Comparison of ENCODE assay signal across 10 cellular contexts in genomic region chr2:174246944-174247381, GRCh38. TPM values are rescaled to one million over a fixed set of nuclear protein-coding genes. Genes with fewer than 3 reads are reported as not detected.
DNase-seq lines count a peak whose midpoint lies in the region; ATAC-seq, FAIRE-seq and TF ChIP-seq lines count a peak whose summit lies in the region.
"Had no signal": no experiment of that assay in that cellular context is flagged by ENCODE, and none has a peak within 500 bp of the region (broad histone marks: within the 10 kb centered on the region; RNA-seq: fewer than 3 reads in every experiment).

No MANE protein-coding gene starts in this region.

- H3K27ac Mint-ChIP-seq in Calu3 (ENCODE audit: unreplicated experiment), result peak overlapping the region; percentile 86
- H3K27ac Mint-ChIP-seq in activated T-helper 2 cell treated with anti-CD3 and anti-CD28 coated beads, Interferon-gamma antibody, Interleukin-2, Interleukin-4, amounts not matched to agents 10 μg/mL and 5 μg/mL and 100 μg/mL, durations not matched to agents 14 hours and 24 hours and 36 hours, result no peak overlapping the region
- no peak overlapping the region for H3K27ac Mint-ChIP-seq in CD4-positive, alpha-beta memory T cell

- peaks cover 11% of the 10 kb centered on the region for H3K79me1 ChIP-seq in mesendoderm (ENCODE audit: low read length)

- POLR2A ChIA-PET in CD4-positive, alpha-beta memory T cell (lab: Charles Lee; ENCODE audit: partially characterized antibody), result no interaction called here

- BruUV-seq in Calu3 (replicated peaks; lab: Mats Ljungman, UMichigan), result no TSS peak

- H3K4me3 Mint-ChIP-seq in Calu3 (ENCODE audit: low read depth, unreplicated experiment), result peak overlapping the region; percentile 99
- H3K4me3 Mint-ChIP-seq in activated T-helper 2 cell treated with anti-CD3 and anti-CD28 coated beads, Interferon-gamma antibody, Interleukin-2, Interleukin-4, amounts not matched to agents 10 μg/mL and 5 μg/mL and 100 μg/mL, durations not matched to agents 14 hours and 24 hours and 36 hours (ENCODE audit: low read depth), result peak overlapping the region; percentile 30
- peak overlapping the region in 4 of 8 donors; percentile 9 to 29 (median 24) for H3K4me3 Mint-ChIP-seq in CD4-positive, alpha-beta memory T cell

- no peak for FAIRE-seq in frontal cortex (lab: Jason Lieb, UNC)
- FAIRE-seq: GM12891 had no signal

- H3K36me3 Mint-ChIP-seq in Calu3 (ENCODE audit: insufficient read depth, unreplicated experiment), result peaks cover 39% of the 10 kb centered on the region
- peaks cover 47% of the 10 kb centered on the region for H3K36me3 Mint-ChIP-seq in activated T-helper 2 cell treated with anti-CD3 and anti-CD28 coated beads, Interferon-gamma antibody, Interleukin-2, Interleukin-4, amounts not matched to agents 10 μg/mL and 5 μg/mL and 100 μg/mL, durations not matched to agents 14 hours and 24 hours and 36 hours (ENCODE audit: low read depth)
- H3K36me3 Mint-ChIP-seq in CD4-positive, alpha-beta memory T cell, result peaks cover 17 to 22% of the 10 kb centered on the region in 2 donors

- H3K4me3 ChIP-seq in mesendoderm (ENCODE audit: low read length) (no peak overlapping the region), gastroesophageal sphincter (no peak overlapping the region)
- no peak overlapping the region for H3K4me3 ChIP-seq in CD4-positive, alpha-beta memory T cell (ENCODE audit: low read length in 2 of 2)
- H3K4me3 ChIP-seq: lung had no signal

- H3K56ac ChIP-seq in mesendoderm (ENCODE audit: low read length), result peak overlapping the region; percentile 49

- H3K36me3 ChIP-seq in mesendoderm (ENCODE audit: control insufficient read depth, insufficient read depth, low read length) (peaks cover 2% of the 10 kb centered on the region), gastroesophageal sphincter (peaks cover 0 to 27% of the 10 kb centered on the region in 2 donors)
- no peaks in the 10 kb centered on the region for H3K36me3 ChIP-seq in CD4-positive, alpha-beta memory T cell (ENCODE audit: insufficient read depth, low read length)

- H3K4me1 Mint-ChIP-seq in Calu3 (ENCODE audit: low read depth, unreplicated experiment), result no peaks in the 10 kb centered on the region
- H3K4me1 Mint-ChIP-seq in activated T-helper 2 cell treated with anti-CD3 and anti-CD28 coated beads, Interferon-gamma antibody, Interleukin-2, Interleukin-4, amounts not matched to agents 10 μg/mL and 5 μg/mL and 100 μg/mL, durations not matched to agents 14 hours and 24 hours and 36 hours (ENCODE audit: low read depth), result peaks cover 31% of the 10 kb centered on the region
- H3K4me1 Mint-ChIP-seq in CD4-positive, alpha-beta memory T cell, result peaks cover 13 to 32% (median 23%) of the 10 kb centered on the region in 4 donors

- no peak overlapping the region for H3K4me2 ChIP-seq in mesendoderm (ENCODE audit: low read length)

- H3K4me1 ChIP-seq in mesendoderm (ENCODE audit: control insufficient read depth, low read depth, low read length) (no peaks in the 10 kb centered on the region), gastroesophageal sphincter (peaks cover 0 to 21% (median 11%) of the 10 kb centered on the region in 3 donors)
- H3K4me1 ChIP-seq in CD4-positive, alpha-beta memory T cell (ENCODE audit: insufficient read depth, low read length), result peaks cover 14% of the 10 kb centered on the region

- no peak for TF ChIP-seq POLR2A in gastroesophageal sphincter (IDR thresholded peaks at IDR 0.05)

- no peak for TF ChIP-seq EP300 in gastroesophageal sphincter (IDR thresholded peaks at IDR 0.05)

- peak overlapping the region; percentile 53 for H3K9ac ChIP-seq in mesendoderm (ENCODE audit: low read length)

- CTCF ChIA-PET in Calu3 (lab: Charles Lee), result interaction anchor here (0.5 to 0.6 kb wide), 3 partner anchors 13 to 94 kb away, joined by 3 to 5 read pairs (median 4); no protein-coding TSS in a partner anchor
- CTCF ChIA-PET in CD4-positive, alpha-beta memory T cell (lab: Charles Lee; ENCODE audit: partially characterized antibody), result interaction anchor here (3.7 kb wide), 1 partner anchor 94 kb away, joined by 10 read pairs; no protein-coding TSS in a partner anchor

- DNase-seq in Calu3 (peak; percentile 40), HK-2 (ENCODE audit: unreplicated experiment) (peak; percentile 11), mesendoderm (no peak), frontal cortex (ENCODE audit: low spot score in 2 of 2) (no peak)
- no peak for DNase-seq in activated T-helper 2 cell treated with anti-CD3 and anti-CD28 coated beads, Interferon-gamma antibody, Interleukin-2, Interleukin-4, amounts not matched to agents 10 μg/mL and 5 μg/mL and 100 μg/mL, durations not matched to agents 14 hours and 24 hours and 36 hours (ENCODE audit: low spot score)
- DNase-seq in CD4-positive, alpha-beta memory T cell, result no peak

- no peaks in the 10 kb centered on the region for H3K9me3 Mint-ChIP-seq in Calu3 (ENCODE audit: low read depth, unreplicated experiment)
- H3K9me3 Mint-ChIP-seq in activated T-helper 2 cell treated with anti-CD3 and anti-CD28 coated beads, Interferon-gamma antibody, Interleukin-2, Interleukin-4, amounts not matched to agents 10 μg/mL and 5 μg/mL and 100 μg/mL, durations not matched to agents 14 hours and 24 hours and 36 hours, result no peaks in the 10 kb centered on the region
- H3K9me3 Mint-ChIP-seq in CD4-positive, alpha-beta memory T cell, result no peaks in the 10 kb centered on the region

- H3K27ac ChIP-seq in mesendoderm (ENCODE audit: low read depth, low read length), result no peak overlapping the region
- no peak overlapping the region for H3K27ac ChIP-seq in gastroesophageal sphincter
- H3K27ac ChIP-seq in CD4-positive, alpha-beta memory T cell (ENCODE audit: low read depth, low read length), result no peak overlapping the region

- no peaks in the 10 kb centered on the region for H3K9me3 ChIP-seq in gastroesophageal sphincter
- no peaks in the 10 kb centered on the region for H3K9me3 ChIP-seq in CD4-positive, alpha-beta memory T cell (ENCODE audit: control insufficient read depth in 1 of 2, low read length in 2 of 2)

- no peak overlapping the region for H2BK15ac ChIP-seq in mesendoderm (replicated peaks; ENCODE audit: low read depth)

- H3K27me3 ChIP-seq in mesendoderm (ENCODE audit: insufficient read depth, low read length, poor library complexity), result no peaks in the 10 kb centered on the region
- no peaks in the 10 kb centered on the region for H3K27me3 ChIP-seq in gastroesophageal sphincter
- H3K27me3 ChIP-seq in CD4-positive, alpha-beta memory T cell (ENCODE audit: insufficient read depth, low read length), result no peaks in the 10 kb centered on the region

- no peak overlapping the region for H3K23ac ChIP-seq in mesendoderm (ENCODE audit: low read length)

- H4K8ac ChIP-seq in mesendoderm (ENCODE audit: low read depth, low read length), result no peak overlapping the region

- intact Hi-C loops in Calu3 (cut with micrococcal nuclease; ENCODE audit: unreplicated experiment), result no loop called here
- intact Hi-C loops in activated T-helper 2 cell treated with anti-CD3 and anti-CD28 coated beads, Interferon-gamma antibody, Interleukin-2, Interleukin-4, amounts not matched to agents 10 μg/mL and 5 μg/mL and 100 μg/mL, durations not matched to agents 14 hours and 24 hours and 36 hours (cut with micrococcal nuclease), result loop anchor here (5.0 kb wide), 3 partner anchors 150 to 285 kb away; partner anchors contain the start of genes GPR155 and SCRN3
- intact Hi-C loops in CD4-positive, alpha-beta memory T cell (cut with micrococcal nuclease), result loop anchor here (5.0 kb wide), 2 partner anchors 150 to 245 kb away; partner anchors contain the start of gene SCRN3

- TF ChIP-seq CTCF in Calu3 (IDR thresholded peaks at IDR 0.05; ENCODE audit: unreplicated experiment), result no peak
- no peak for TF ChIP-seq CTCF in gastroesophageal sphincter (IDR thresholded peaks at IDR 0.05)

- no peak overlapping the region for H2AK5ac ChIP-seq in mesendoderm (ENCODE audit: low read length)

- ATAC-seq in gastroesophageal sphincter (no peak), HG02623 (IDR thresholded peaks at IDR 0.05; ENCODE audit: unreplicated experiment) (no peak)

- WGBS in mesendoderm (ENCODE audit: extremely low coverage, insufficient coverage, low lambda C conversion rate), result no CpG with 5 or more reads among the region's 18 CpGs
- 75 to 91% methylated on average over 9 to 15 of the region's 18 CpGs for WGBS in gastroesophageal sphincter (ENCODE audit: low coverage in 1 of 2), 2 donors

- peaks cover 33% of the 10 kb centered on the region for H3K79me2 ChIP-seq in mesendoderm (ENCODE audit: control insufficient read depth, insufficient read depth, low read length)

- H3K4ac ChIP-seq in mesendoderm (ENCODE audit: low read depth, low read length), result no peak overlapping the region

- H3K18ac ChIP-seq in mesendoderm (ENCODE audit: low read length), result no peak overlapping the region

- no peaks in the 10 kb centered on the region for H3K27me3 Mint-ChIP-seq in Calu3 (ENCODE audit: unreplicated experiment)
- H3K27me3 Mint-ChIP-seq in activated T-helper 2 cell treated with anti-CD3 and anti-CD28 coated beads, Interferon-gamma antibody, Interleukin-2, Interleukin-4, amounts not matched to agents 10 μg/mL and 5 μg/mL and 100 μg/mL, durations not matched to agents 14 hours and 24 hours and 36 hours (ENCODE audit: low read depth), result no peaks in the 10 kb centered on the region
- no peaks in the 10 kb centered on the region for H3K27me3 Mint-ChIP-seq in CD4-positive, alpha-beta memory T cell

- no peak overlapping the region for H2BK120ac ChIP-seq in mesendoderm (ENCODE audit: low read depth, low read length)

- H2BK5ac ChIP-seq in mesendoderm (ENCODE audit: low read length), result no peak overlapping the region

- no peak overlapping the region for H4K5ac ChIP-seq in mesendoderm (ENCODE audit: low read length)

RNA-seq across cellular contexts. Expression of gene OLA1, which starts 1.4 kb away (rescaled TPM):
- 102 and 124 TPM in 2 replicates for total RNA-seq in Calu3 (2022)
- total RNA-seq in activated T-helper 2 cell treated with anti-CD3 and anti-CD28 coated beads, Interferon-gamma antibody, Interleukin-2, Interleukin-4, amounts not matched to agents 10 μg/mL and 5 μg/mL and 100 μg/mL, durations not matched to agents 14 hours and 24 hours and 36 hours, result 148 and 150 TPM in 2 replicates
- polyA plus RNA-seq in mesendoderm (2013, experiment 1 of 2), result 136 TPM
- polyA plus RNA-seq in mesendoderm (2013, experiment 2 of 2), result 147 TPM
- 10 to 100 TPM; 57.1 to 90.4 (median 72.1) TPM for total RNA-seq in gastroesophageal sphincter
- total RNA-seq in CD4-positive, alpha-beta memory T cell, result 10 to 100 TPM; 31.1 to 31.2 TPM
- polyA plus RNA-seq in CD4-positive, alpha-beta memory T cell, result 10 to 100 TPM; 56.6 to 77.1 TPM
- 114 TPM for total RNA-seq in frontal cortex

Comparison
In these comparisons a context has a peak if more than half of its experiments do, and no peak if none do; other contexts are left out.
1. DNase-seq: peak in Calu3 (single experiment) and HK-2 (single experiment); none in activated T-helper 2 cell treated with anti-CD3 and anti-CD28 coated beads, Interferon-gamma antibody, Interleukin-2, Interleukin-4, amounts not matched to agents 10 μg/mL and 5 μg/mL and 100 μg/mL, durations not matched to agents 14 hours and 24 hours and 36 hours (single experiment), mesendoderm (single experiment), CD4-positive, alpha-beta memory T cell (0 of 5) and frontal cortex (0 of 2).